Comparison of ENCODE assay signal across 9 cellular contexts in the genomic region with DNA sequence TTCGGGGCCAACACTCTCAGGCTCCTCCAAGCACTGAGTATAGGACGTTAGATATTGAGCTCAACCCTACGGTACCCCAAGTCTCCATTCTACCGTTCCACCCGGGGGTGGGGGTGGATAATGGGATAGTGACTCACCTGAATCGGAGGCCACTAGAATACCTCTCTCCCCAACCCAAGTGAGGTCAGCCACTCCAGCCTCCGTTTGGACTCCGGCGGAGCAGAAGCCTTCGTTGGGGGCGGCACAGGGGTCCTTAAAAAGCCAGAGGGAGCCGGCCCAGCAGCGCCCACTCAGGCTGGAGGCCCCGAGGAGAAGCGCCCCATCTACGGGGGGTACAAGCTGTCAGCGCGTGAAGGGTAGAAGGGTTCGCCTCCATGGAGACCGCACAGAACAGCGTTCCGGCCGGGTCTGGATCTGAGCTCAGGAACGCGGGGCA. TPM values are rescaled to one million over a fixed set of nuclear protein-coding genes. Genes with fewer than 3 reads are reported as not detected.
DNase-seq lines count a peak whose midpoint lies in the region; ATAC-seq and TF ChIP-seq lines count a peak whose summit lies in the region.
"Had no signal": no experiment of that assay in that cellular context is flagged by ENCODE, and none has a peak within 500 bp of the region (broad histone marks: within the 10 kb centered on the region; RNA-seq: fewer than 3 reads in every experiment).

No MANE protein-coding gene starts in this region.

- H3K27ac ChIP-seq in HUES64 (ENCODE audit: low read depth, low read length) = peak overlapping the region; percentile 71
- H3K27ac ChIP-seq in left ventricle myocardium inferior (replicated peaks) = peak overlapping the region; percentile 94
- peak overlapping the region; percentile 86 to 90 (median 88) for H3K27ac ChIP-seq in sigmoid colon

- H3K4me1 ChIP-seq in HUES64 (ENCODE audit: insufficient read depth, low read length) = peaks cover 11% of the 10 kb centered on the region
- H3K4me1 ChIP-seq in left ventricle myocardium inferior = peaks cover 64% of the 10 kb centered on the region
- H3K4me1 ChIP-seq in sigmoid colon = peaks cover 0 to 51% (median 46%) of the 10 kb centered on the region in 4 donors

- H3K4me3 Mint-ChIP-seq in activated T-helper 1 cell treated with anti-CD3 and anti-CD28 coated beads, Interleukin-12 subunit alpha, Interleukin-12 subunit beta, Interleukin-2, Interleukin-4 antibody, amounts not matched to agents 30 ng/mL and 10 ng/mL and 1 ng/mL, durations not matched to agents 14 hours and 24 hours and 36 hours = peak overlapping the region; percentile 100

- peak overlapping the region; percentile 66 for H3K27ac Mint-ChIP-seq in activated T-helper 1 cell treated with anti-CD3 and anti-CD28 coated beads, Interleukin-12 subunit alpha, Interleukin-12 subunit beta, Interleukin-2, Interleukin-4 antibody, amounts not matched to agents 30 ng/mL and 10 ng/mL and 1 ng/mL, durations not matched to agents 14 hours and 24 hours and 36 hours

- peak overlapping the region; percentile 89 for H3K4me3 ChIP-seq in HUES64 (ENCODE audit: low read length)
- H3K4me3 ChIP-seq in left ventricle myocardium inferior = peak overlapping the region; percentile 95
- peak overlapping the region; percentile 80 to 95 (median 90) for H3K4me3 ChIP-seq in sigmoid colon

- DNase-seq in ACHN = peak; percentile 34
- DNase-seq in activated T-helper 1 cell treated with anti-CD3 and anti-CD28 coated beads, Interleukin-12 subunit alpha, Interleukin-12 subunit beta, Interleukin-2, Interleukin-4 antibody, amounts not matched to agents 30 ng/mL and 10 ng/mL and 1 ng/mL, durations not matched to agents 14 hours and 24 hours and 36 hours (ENCODE audit: low spot score) = no peak
- DNase-seq in left ventricle myocardium inferior = no peak
- DNase-seq in sigmoid colon = no peak
- no peak for DNase-seq in middle frontal gyrus (ENCODE audit: extremely low spot score, low spot score)
- no peak for DNase-seq in NCI-H2107 (lab: John Stamatoyannopoulos, UW)

- no peaks in the 10 kb centered on the region for H3K9me3 ChIP-seq in HUES64 (ENCODE audit: insufficient read depth, low read depth, low read length)
- H3K9me3 ChIP-seq in left ventricle myocardium inferior (replicated peaks) = no peaks in the 10 kb centered on the region
- no peaks in the 10 kb centered on the region for H3K9me3 ChIP-seq in sigmoid colon

- H3K36me3 Mint-ChIP-seq in activated T-helper 1 cell treated with anti-CD3 and anti-CD28 coated beads, Interleukin-12 subunit alpha, Interleukin-12 subunit beta, Interleukin-2, Interleukin-4 antibody, amounts not matched to agents 30 ng/mL and 10 ng/mL and 1 ng/mL, durations not matched to agents 14 hours and 24 hours and 36 hours (ENCODE audit: low read depth) = peaks cover 48% of the 10 kb centered on the region

- 2% methylated on average over 21 of the region's 25 CpGs for WGBS in HUES64
- WGBS in sigmoid colon, 2 donors = 1% methylated on average over 25 of the region's 25 CpGs

- H3K9me3 Mint-ChIP-seq in activated T-helper 1 cell treated with anti-CD3 and anti-CD28 coated beads, Interleukin-12 subunit alpha, Interleukin-12 subunit beta, Interleukin-2, Interleukin-4 antibody, amounts not matched to agents 30 ng/mL and 10 ng/mL and 1 ng/mL, durations not matched to agents 14 hours and 24 hours and 36 hours = no peaks in the 10 kb centered on the region

- no peak for TF ChIP-seq CTCF in left ventricle myocardium inferior (IDR thresholded peaks at IDR 0.05; ENCODE audit: borderline replicate concordance)
- TF ChIP-seq CTCF in sigmoid colon (IDR thresholded peaks at IDR 0.05) = no peak

- H3K36me3 ChIP-seq in HUES64 (ENCODE audit: insufficient read depth, low read length) = peaks cover 58% of the 10 kb centered on the region
- H3K36me3 ChIP-seq in left ventricle myocardium inferior = peaks cover 46% of the 10 kb centered on the region
- peaks cover 4 to 46% (median 9%) of the 10 kb centered on the region in 4 donors for H3K36me3 ChIP-seq in sigmoid colon

- intact Hi-C loops in activated T-helper 1 cell treated with anti-CD3 and anti-CD28 coated beads, Interleukin-12 subunit alpha, Interleukin-12 subunit beta, Interleukin-2, Interleukin-4 antibody, amounts not matched to agents 30 ng/mL and 10 ng/mL and 1 ng/mL, durations not matched to agents 14 hours and 24 hours and 36 hours (cut with micrococcal nuclease) = loop anchor here (2.0 kb wide), 3 partner anchors 22 to 1414 kb away; a partner anchor contains a TSS
- intact Hi-C loops in left ventricle myocardium inferior (cut with micrococcal nuclease) (no loop called here), sigmoid colon (cut with DNase I) (loop anchor here (5.0 to 10.0 kb wide), 3 partner anchors 306 to 1414 kb away; a partner anchor contains a TSS)

- peaks cover 74% of the 10 kb centered on the region for H3K4me1 Mint-ChIP-seq in activated T-helper 1 cell treated with anti-CD3 and anti-CD28 coated beads, Interleukin-12 subunit alpha, Interleukin-12 subunit beta, Interleukin-2, Interleukin-4 antibody, amounts not matched to agents 30 ng/mL and 10 ng/mL and 1 ng/mL, durations not matched to agents 14 hours and 24 hours and 36 hours (ENCODE audit: low read depth)

- ATAC-seq in GM19043 (IDR thresholded peaks at IDR 0.05; ENCODE audit: low read depth, unreplicated experiment) = peak; percentile 22

- H3K27me3 ChIP-seq in HUES64 (ENCODE audit: insufficient read depth, low read length) = no peaks in the 10 kb centered on the region
- H3K27me3 ChIP-seq in left ventricle myocardium inferior (ENCODE audit: low read depth) = no peaks in the 10 kb centered on the region
- no peaks in the 10 kb centered on the region for H3K27me3 ChIP-seq in sigmoid colon

- no peak for TF ChIP-seq EP300 in sigmoid colon (IDR thresholded peaks at IDR 0.05)

- in situ Hi-C loops in ACHN (cut with HindIII; ENCODE audit: low pct_ligation_motif_present, low pct_unique_long_range_greater_than_20kb, low sequenced_read_pairs) = no loop called here

- TF ChIP-seq POLR2A in sigmoid colon (IDR thresholded peaks at IDR 0.05) = no peak

- no peaks in the 10 kb centered on the region for H3K27me3 Mint-ChIP-seq in activated T-helper 1 cell treated with anti-CD3 and anti-CD28 coated beads, Interleukin-12 subunit alpha, Interleukin-12 subunit beta, Interleukin-2, Interleukin-4 antibody, amounts not matched to agents 30 ng/mL and 10 ng/mL and 1 ng/mL, durations not matched to agents 14 hours and 24 hours and 36 hours (ENCODE audit: insufficient read depth)

- H3K9ac ChIP-seq in HUES64 (ENCODE audit: low read depth, low read length) = peak overlapping the region; percentile 97

RNA-seq across cellular contexts. Expression of a gene that starts 0.6 kb away (rescaled TPM):
- polyA plus RNA-seq in HUES64 (2013, experiment 1 of 2) = 73.7 TPM
- polyA plus RNA-seq in HUES64 (2013, experiment 2 of 2) = 55.3 TPM
- total RNA-seq in activated T-helper 1 cell treated with anti-CD3 and anti-CD28 coated beads, Interleukin-12 subunit alpha, Interleukin-12 subunit beta, Interleukin-2, Interleukin-4 antibody, amounts not matched to agents 30 ng/mL and 10 ng/mL and 1 ng/mL, durations not matched to agents 14 hours and 24 hours and 36 hours = 61.3 and 62.5 TPM in 2 replicates
- total RNA-seq in left ventricle myocardium inferior (30.7 TPM), sigmoid colon (10 to 100 TPM; 16.3 to 23.8 (median 20.1) TPM)
- 10 to 100 TPM; 13.8 to 29.5 (median 15.5) TPM for polyA plus RNA-seq in sigmoid colon

RNA-seq across cellular contexts. Expression of a gene that starts 0.8 kb away (rescaled TPM):
- 358 TPM for polyA plus RNA-seq in HUES64 (2013, experiment 1 of 2)
- polyA plus RNA-seq in HUES64 (2013, experiment 2 of 2) = 336 TPM
- 280 and 282 TPM in 2 replicates for total RNA-seq in activated T-helper 1 cell treated with anti-CD3 and anti-CD28 coated beads, Interleukin-12 subunit alpha, Interleukin-12 subunit beta, Interleukin-2, Interleukin-4 antibody, amounts not matched to agents 30 ng/mL and 10 ng/mL and 1 ng/mL, durations not matched to agents 14 hours and 24 hours and 36 hours
- total RNA-seq in left ventricle myocardium inferior (671 TPM), sigmoid colon (100 to 1,000 TPM; 157 to 217 (median 196) TPM)
- 100 to 1,000 TPM; 515 to 849 (median 620) TPM for polyA plus RNA-seq in sigmoid colon

RNA-seq across cellular contexts. Expression of a gene that starts 21.0 kb away (rescaled TPM):
- polyA plus RNA-seq in HUES64 (2013, experiment 1 of 2) = 0.15 TPM
- 0.57 TPM for polyA plus RNA-seq in HUES64 (2013, experiment 2 of 2)
- 0.49 TPM in 2 replicates for total RNA-seq in activated T-helper 1 cell treated with anti-CD3 and anti-CD28 coated beads, Interleukin-12 subunit alpha, Interleukin-12 subunit beta, Interleukin-2, Interleukin-4 antibody, amounts not matched to agents 30 ng/mL and 10 ng/mL and 1 ng/mL, durations not matched to agents 14 hours and 24 hours and 36 hours
- total RNA-seq in left ventricle myocardium inferior (0.69 TPM), sigmoid colon (1 to 10 TPM; 1.4 to 5.5 (median 2.2) TPM)
- polyA plus RNA-seq in sigmoid colon = 1 to 10 TPM in 2 of 3 donors, under 1 TPM in 1; 0.69 to 1.9 (median 1.8) TPM

RNA-seq across cellular contexts. Expression of a gene that starts 25.3 kb away (rescaled TPM):
- polyA plus RNA-seq in HUES64 (2013, experiment 1 of 2) = 0.30 TPM
- polyA plus RNA-seq in HUES64 (2013, experiment 2 of 2) = 0.19 TPM
- 0.70 and 1.3 TPM in 2 replicates for total RNA-seq in activated T-helper 1 cell treated with anti-CD3 and anti-CD28 coated beads, Interleukin-12 subunit alpha, Interleukin-12 subunit beta, Interleukin-2, Interleukin-4 antibody, amounts not matched to agents 30 ng/mL and 10 ng/mL and 1 ng/mL, durations not matched to agents 14 hours and 24 hours and 36 hours
- total RNA-seq in left ventricle myocardium inferior (5.6 TPM), sigmoid colon (10 to 100 TPM; 15.7 to 31.0 (median 21.5) TPM)
- 10 to 100 TPM; 22.8 to 27.0 (median 24.3) TPM for polyA plus RNA-seq in sigmoid colon

RNA-seq across cellular contexts. Expression of a gene that starts 54.9 kb away (rescaled TPM):
- not detected for polyA plus RNA-seq in HUES64 (2013, experiment 1 of 2)
- polyA plus RNA-seq in HUES64 (2013, experiment 2 of 2) = not detected
- total RNA-seq in activated T-helper 1 cell treated with anti-CD3 and anti-CD28 coated beads, Interleukin-12 subunit alpha, Interleukin-12 subunit beta, Interleukin-2, Interleukin-4 antibody, amounts not matched to agents 30 ng/mL and 10 ng/mL and 1 ng/mL, durations not matched to agents 14 hours and 24 hours and 36 hours = 0.10 and 0.20 TPM in 2 replicates
- 3.1 TPM for total RNA-seq in left ventricle myocardium inferior
- total RNA-seq in sigmoid colon = 10 to 100 TPM in 2 of 4 donors, 1 to 10 TPM in 2; 3.0 to 12.8 (median 10.4) TPM
- polyA plus RNA-seq in sigmoid colon = 10 to 100 TPM in 1 of 3 donors, 1 to 10 TPM in 2; 3.0 to 20.6 (median 5.4) TPM
- total RNA-seq: pulmonary artery endothelial cell had no signal
